Comparison of ENCODE assay signal across 9 cellular contexts in the genomic region with DNA sequence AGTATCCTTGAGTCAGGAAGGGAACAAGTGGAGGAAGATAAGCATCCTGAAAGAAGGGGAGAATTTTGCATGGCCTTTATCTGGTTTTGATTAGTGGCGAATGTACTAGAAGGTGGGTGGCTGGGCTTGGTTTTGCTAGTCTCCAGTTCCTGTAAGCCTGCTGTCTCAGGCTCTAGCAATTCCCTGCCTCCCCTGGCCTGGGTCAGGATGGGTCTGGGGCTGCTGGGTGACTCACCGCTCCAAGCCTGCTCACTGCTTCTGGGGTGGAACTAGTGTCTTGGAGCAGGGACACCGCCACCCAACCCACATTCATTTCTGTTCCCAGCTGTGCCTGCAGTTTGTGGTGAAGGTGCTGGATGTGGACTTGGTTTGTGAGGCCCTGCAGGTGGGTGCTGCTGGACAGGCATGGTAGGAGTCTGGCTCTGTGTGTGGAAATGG. TPM values are rescaled to one million over a fixed set of nuclear protein-coding genes. Genes with fewer than 3 reads are reported as not detected.
DNase-seq lines count a peak whose midpoint lies in the region; ATAC-seq and TF ChIP-seq lines count a peak whose summit lies in the region.
"Had no signal": no experiment of that assay in that cellular context is flagged by ENCODE, and none has a peak within 500 bp of the region (broad histone marks: within the 10 kb centered on the region; RNA-seq: fewer than 3 reads in every experiment).

No MANE protein-coding gene starts in this region.

- H3K27ac ChIP-seq in testis: peak overlapping the region; percentile 32 to 39

- H3K9me3 ChIP-seq in testis: no peaks in the 10 kb centered on the region

- H3K27me3 Mint-ChIP-seq in activated CD4-positive, alpha-beta T cell treated with anti-CD3 and anti-CD28 coated beads for 36 hours: no peaks in the 10 kb centered on the region
- no peaks in the 10 kb centered on the region for H3K27me3 Mint-ChIP-seq in activated naive CD8-positive, alpha-beta T cell treated with anti-CD3 and anti-CD28 coated beads, Interleukin-2, amount 50 U/mL, for 24 hours

- no peak for TF ChIP-seq CTCF in testis (IDR thresholded peaks at IDR 0.05)

- 53 to 71% methylated on average over 2 to 3 of the region's 3 CpGs for WGBS in testis, 2 donors

- H3K27me3 ChIP-seq in testis: no peaks in the 10 kb centered on the region

- H3K4me3 Mint-ChIP-seq in activated CD4-positive, alpha-beta T cell treated with anti-CD3 and anti-CD28 coated beads for 36 hours: peak overlapping the region; percentile 87
- H3K4me3 Mint-ChIP-seq in activated naive CD8-positive, alpha-beta T cell treated with anti-CD3 and anti-CD28 coated beads, Interleukin-2, amount 50 U/mL, for 24 hours: peak overlapping the region; percentile 82

- peak overlapping the region; percentile 99 for H3K27ac Mint-ChIP-seq in activated CD4-positive, alpha-beta T cell treated with anti-CD3 and anti-CD28 coated beads for 36 hours
- peak overlapping the region; percentile 100 for H3K27ac Mint-ChIP-seq in activated naive CD8-positive, alpha-beta T cell treated with anti-CD3 and anti-CD28 coated beads, Interleukin-2, amount 50 U/mL, for 24 hours

- H3K4me1 Mint-ChIP-seq in activated CD4-positive, alpha-beta T cell treated with anti-CD3 and anti-CD28 coated beads for 36 hours: peaks cover 80% of the 10 kb centered on the region
- H3K4me1 Mint-ChIP-seq in activated naive CD8-positive, alpha-beta T cell treated with anti-CD3 and anti-CD28 coated beads, Interleukin-2, amount 50 U/mL, for 24 hours: peaks cover 84% of the 10 kb centered on the region

- DNase-seq in activated CD4-positive, alpha-beta T cell treated with anti-CD3 and anti-CD28 coated beads for 36 hours: peak; percentile 45
- no peak for DNase-seq in activated CD4-positive, alpha-beta T cell treated with anti-CD3 and anti-CD28 coated beads for 4 hours
- no peak for DNase-seq in activated naive CD8-positive, alpha-beta T cell treated with anti-CD3 and anti-CD28 coated beads, Interleukin-2, amount 50 U/mL, for 24 hours
- peak; percentile 86 for DNase-seq in iris pigment epithelial cell (ENCODE audit: low read depth)
- DNase-seq in testis: no peak
- DNase-seq in NCI-H1105 treated with DMSO at 0.1 percent for 48 hours (lab: John Stamatoyannopoulos, UW): no peak
- DNase-seq: stimulated activated CD8-positive, alpha-beta memory T cell treated with anti-CD3 and anti-CD28 coated beads, Interleukin-4, amount 100 ng/mL, for 48 hours had no signal

- no peak overlapping the region for H3K4me3 ChIP-seq in testis

- peaks cover 47% of the 10 kb centered on the region for H3K36me3 Mint-ChIP-seq in activated CD4-positive, alpha-beta T cell treated with anti-CD3 and anti-CD28 coated beads for 36 hours (ENCODE audit: low read depth)
- H3K36me3 Mint-ChIP-seq in activated naive CD8-positive, alpha-beta T cell treated with anti-CD3 and anti-CD28 coated beads, Interleukin-2, amount 50 U/mL, for 24 hours (ENCODE audit: low read depth): peaks cover 34% of the 10 kb centered on the region

- POLR2A ChIA-PET in activated CD4-positive, alpha-beta T cell treated with anti-CD3 and anti-CD28 coated beads for 36 hours (lab: Charles Lee): interaction anchor here (0.6 to 8.5 kb wide), 3 partner anchors 8 to 90 kb away, joined by 4 to 337 read pairs (median 5); a partner anchor contains a TSS

- TF ChIP-seq POLR2A in testis (IDR thresholded peaks at IDR 0.05): no peak

- no peaks in the 10 kb centered on the region for H3K36me3 ChIP-seq in testis (ENCODE audit: low read depth, missing control alignments)

- H3K9me3 Mint-ChIP-seq in activated CD4-positive, alpha-beta T cell treated with anti-CD3 and anti-CD28 coated beads for 36 hours (ENCODE audit: low read depth): no peaks in the 10 kb centered on the region
- H3K9me3 Mint-ChIP-seq in activated naive CD8-positive, alpha-beta T cell treated with anti-CD3 and anti-CD28 coated beads, Interleukin-2, amount 50 U/mL, for 24 hours: no peaks in the 10 kb centered on the region

- CTCF ChIA-PET in activated CD4-positive, alpha-beta T cell treated with anti-CD3 and anti-CD28 coated beads for 36 hours (lab: Charles Lee): interaction anchor here (1.7 kb wide), 1 partner anchor 26 kb away, joined by 4 read pairs; no protein-coding TSS in a partner anchor

- intact Hi-C loops in activated CD4-positive, alpha-beta T cell treated with anti-CD3 and anti-CD28 coated beads for 36 hours (cut with DNase I, micrococcal nuclease): no loop called here
- intact Hi-C loops in testis (cut with DNase I; ENCODE audit: low total_unique reads): no loop called here

- ATAC-seq in activated CD4-positive, alpha-beta T cell treated with anti-CD3 and anti-CD28 coated beads for 36 hours: no peak
- no peak for ATAC-seq in activated naive CD8-positive, alpha-beta T cell treated with anti-CD3 and anti-CD28 coated beads, Interleukin-2, amount 50 U/mL, for 24 hours
- ATAC-seq in HG02623 (IDR thresholded peaks at IDR 0.05; ENCODE audit: unreplicated experiment) (no peak), HG02588 (IDR thresholded peaks at IDR 0.05; ENCODE audit: unreplicated experiment) (no peak)

- H3K4me1 ChIP-seq in testis: peaks cover 53% of the 10 kb centered on the region

RNA-seq across cellular contexts. Expression of a gene that starts 3.4 kb away (rescaled TPM):
- 10 to 100 TPM; 16.7 to 17.2 TPM for total RNA-seq in activated CD4-positive, alpha-beta T cell treated with anti-CD3 and anti-CD28 coated beads for 36 hours
- total RNA-seq in testis: 10 to 100 TPM; 10.2 to 14.1 TPM
- 5.4 TPM for polyA plus RNA-seq in testis (ENCODE audit: insufficient read depth, low read depth, low replicate concordance)

RNA-seq across cellular contexts. Expression of a gene that starts 4.6 kb away (rescaled TPM):
- total RNA-seq in activated CD4-positive, alpha-beta T cell treated with anti-CD3 and anti-CD28 coated beads for 36 hours: under 1 TPM in 1 of 2 experiments, not detected in 1; 0.32 TPM
- 1 to 10 TPM; 3.2 to 4.0 TPM for total RNA-seq in testis
- 0.47 TPM for polyA plus RNA-seq in testis (ENCODE audit: insufficient read depth, low read depth, low replicate concordance)

RNA-seq across cellular contexts. Expression of a gene that starts 11.6 kb away (rescaled TPM):
- total RNA-seq in activated CD4-positive, alpha-beta T cell treated with anti-CD3 and anti-CD28 coated beads for 36 hours: 10 to 100 TPM; 52.1 to 52.7 TPM
- 10 to 100 TPM; 16.4 to 17.2 TPM for total RNA-seq in testis
- polyA plus RNA-seq in testis (ENCODE audit: insufficient read depth, low read depth, low replicate concordance): 7.2 TPM

RNA-seq across cellular contexts. Expression of a gene that starts 23.8 kb away (rescaled TPM):
- under 1 TPM; 0.69 to 0.71 TPM for total RNA-seq in activated CD4-positive, alpha-beta T cell treated with anti-CD3 and anti-CD28 coated beads for 36 hours
- 1 to 10 TPM; 1.1 to 1.7 TPM for total RNA-seq in testis
- polyA plus RNA-seq in testis (ENCODE audit: insufficient read depth, low read depth, low replicate concordance): 0.79 TPM

RNA-seq across cellular contexts. Expression of a gene that starts 31.3 kb away (rescaled TPM):
- under 1 TPM; 0.37 to 0.69 TPM for total RNA-seq in activated CD4-positive, alpha-beta T cell treated with anti-CD3 and anti-CD28 coated beads for 36 hours
- 10 to 100 TPM; 36.8 to 47.8 TPM for total RNA-seq in testis
- polyA plus RNA-seq in testis (ENCODE audit: insufficient read depth, low read depth, low replicate concordance): 15.2 TPM

Comparison
In these comparisons a context has a peak if more than half of its experiments do, and no peak if none do; other contexts are left out.
1. DNase-seq: peak in activated CD4-positive, alpha-beta T cell treated with anti-CD3 and anti-CD28 coated beads for 36 hours (single experiment) and iris pigment epithelial cell (single experiment); none in activated CD4-positive, alpha-beta T cell treated with anti-CD3 and anti-CD28 coated beads for 4 hours (0 of 2), activated naive CD8-positive, alpha-beta T cell treated with anti-CD3 and anti-CD28 coated beads, Interleukin-2, amount 50 U/mL, for 24 hours (single experiment), testis (single experiment) and NCI-H1105 treated with DMSO at 0.1 percent for 48 hours (single experiment).